In genomic region chr3:14949126-14949525, GRCh38 we compare ENCODE assay signal across 8 cellular contexts. TPM values are rescaled to one million over a fixed set of nuclear protein-coding genes. Genes with fewer than 3 reads are reported as not detected.
DNase-seq lines count a peak whose midpoint lies in the region; ATAC-seq, FAIRE-seq and TF ChIP-seq lines count a peak whose summit lies in the region.

No MANE protein-coding gene starts in this region.

- no peak overlapping the region for H3K23ac ChIP-seq in mesenchymal stem cell (ENCODE audit: low read length in 2 of 2)

- FAIRE-seq in HTR-8/SVneo (lab: Jason Lieb, UNC), result no peak

- no peak overlapping the region for H4K91ac ChIP-seq in mesenchymal stem cell (ENCODE audit: low read length)

- peak overlapping the region in 1 of 2 experiments; percentile 91 for H3K4ac ChIP-seq in mesenchymal stem cell (ENCODE audit: low read depth in 1 of 2, low read length in 2 of 2)

- WGBS in mesenchymal stem cell, result 57% methylated on average over 4 of the region's 5 CpGs
- WGBS in aorta, 2 donors, result 13 to 21% methylated on average over 5 of the region's 5 CpGs

- H3K4me3 ChIP-seq in left ventricle myocardium inferior (peak overlapping the region; percentile 85), breast epithelium (peak overlapping the region; percentile 79 to 95 (median 79)), mesenchymal stem cell (ENCODE audit: insufficient read depth in 1 of 2, low read depth in 1 of 2, low read length in 2 of 2) (peak overlapping the region in 1 of 2 experiments; percentile 96), aorta (ENCODE audit: low read length in 2 of 2) (peak overlapping the region; percentile 60 to 96)

- H3K9me3 ChIP-seq in left ventricle myocardium inferior (replicated peaks), result no peaks in the 10 kb centered on the region
- no peaks in the 10 kb centered on the region for H3K9me3 ChIP-seq in breast epithelium
- H3K9me3 ChIP-seq in mesenchymal stem cell (ENCODE audit: control insufficient read depth, low read length), result no peaks in the 10 kb centered on the region
- H3K9me3 ChIP-seq in aorta (ENCODE audit: control insufficient read depth, low read length), result no peaks in the 10 kb centered on the region

- no peak for TF ChIP-seq POLR2A in breast epithelium (IDR thresholded peaks at IDR 0.05)

- peak overlapping the region; percentile 96 for H3K27ac ChIP-seq in left ventricle myocardium inferior (replicated peaks)
- peak overlapping the region; percentile 97 to 99 for H3K27ac ChIP-seq in breast epithelium
- H3K27ac ChIP-seq in mesenchymal stem cell (ENCODE audit: low read length, poor library complexity, severe bottlenecking), result peak overlapping the region; percentile 62
- H3K27ac ChIP-seq in aorta (ENCODE audit: low read depth in 1 of 2, low read length in 2 of 2), result peak overlapping the region in 1 of 2 donors; percentile 6

- no peak overlapping the region for H2BK5ac ChIP-seq in mesenchymal stem cell (ENCODE audit: low read depth, low read length, poor library complexity, severe bottlenecking)

- H3K27me3 ChIP-seq in left ventricle myocardium inferior (ENCODE audit: low read depth) (no peaks in the 10 kb centered on the region), breast epithelium (no peaks in the 10 kb centered on the region), mesenchymal stem cell (ENCODE audit: control insufficient read depth in 1 of 2, insufficient read depth in 1 of 2, low read length in 2 of 2) (no peaks in the 10 kb centered on the region), aorta (ENCODE audit: control insufficient read depth in 1 of 2, insufficient read depth in 2 of 2, low read length in 1 of 2) (no peaks in the 10 kb centered on the region)

- DNase-seq in left ventricle myocardium inferior (no peak), Right ventricle myocardium superior (no peak), breast epithelium (ENCODE audit: low spot score in 2 of 2) (no peak), mesenchymal stem cell (peak; percentile 14), aorta (no peak), DMS53 treated with DMSO at 0.1 percent for 48 hours (lab: John Stamatoyannopoulos, UW; ENCODE audit: unreplicated experiment) (no peak), HTR-8/SVneo (ENCODE audit: insufficient read length, low spot score) (no peak), MV-4-11 (lab: John Stamatoyannopoulos, UW) (no peak)

- peaks cover 15% of the 10 kb centered on the region for H3K36me3 ChIP-seq in left ventricle myocardium inferior
- H3K36me3 ChIP-seq in breast epithelium, result no peaks in the 10 kb centered on the region
- peaks cover 3 to 16% of the 10 kb centered on the region in 2 experiments for H3K36me3 ChIP-seq in mesenchymal stem cell (ENCODE audit: control insufficient read depth in 1 of 2, insufficient read depth in 2 of 2, low read depth in 1 of 2, low read length in 2 of 2)
- H3K36me3 ChIP-seq in aorta (ENCODE audit: control insufficient read depth in 1 of 2, insufficient read depth in 2 of 2, low read length in 1 of 2), result no peaks in the 10 kb centered on the region

- H2BK12ac ChIP-seq in mesenchymal stem cell (ENCODE audit: low read length in 2 of 2), result peak overlapping the region in 1 of 2 experiments; percentile 25

- H3K4me2 ChIP-seq in mesenchymal stem cell (ENCODE audit: low read length, poor library complexity, severe bottlenecking), result peak overlapping the region; percentile 68

- H3K4me1 ChIP-seq in left ventricle myocardium inferior, result peaks cover 52% of the 10 kb centered on the region
- peaks cover 0 to 9% of the 10 kb centered on the region in 2 donors for H3K4me1 ChIP-seq in breast epithelium
- H3K4me1 ChIP-seq in mesenchymal stem cell (ENCODE audit: control insufficient read depth, insufficient read depth, low read depth, low read length), result peaks cover 2% of the 10 kb centered on the region
- H3K4me1 ChIP-seq in aorta (ENCODE audit: control insufficient read depth in 1 of 2, insufficient read depth in 2 of 2, low read length in 2 of 2), result peaks cover 0 to 9% of the 10 kb centered on the region in 2 donors

- peak overlapping the region in 1 of 2 experiments; percentile 40 for H3K18ac ChIP-seq in mesenchymal stem cell (ENCODE audit: low read depth in 1 of 2, low read length in 2 of 2)

- H4K8ac ChIP-seq in mesenchymal stem cell (ENCODE audit: low read length), result no peak overlapping the region

- H3K14ac ChIP-seq in mesenchymal stem cell (ENCODE audit: low read length in 2 of 2), result peak overlapping the region in 1 of 2 experiments; percentile 32

- H2AFZ ChIP-seq in mesenchymal stem cell (ENCODE audit: low read depth, low read length), result no peak overlapping the region

- H3K9ac ChIP-seq in mesenchymal stem cell (ENCODE audit: low read length), result peak overlapping the region; percentile 96

- peak overlapping the region; percentile 19 for H2BK120ac ChIP-seq in mesenchymal stem cell (ENCODE audit: low read depth, low read length)

- intact Hi-C loops in left ventricle myocardium inferior (cut with micrococcal nuclease), result no loop called here
- intact Hi-C loops in Right ventricle myocardium superior (cut with DNase I), result no loop called here
- intact Hi-C loops in breast epithelium (cut with DNase I; ENCODE audit: low total_unique reads), result loop anchor here (10.0 kb wide), 1 partner anchor 256 kb away; the partner anchor contains the start of gene CAPN7
- intact Hi-C loops in aorta (cut with DNase I), result loop anchor here in 1 of 2 donors (10.0 kb wide), 1 partner anchor 256 kb away; the partner anchor contains the start of gene CAPN7

- H2AK5ac ChIP-seq in mesenchymal stem cell (ENCODE audit: low read length, severe bottlenecking), result peak overlapping the region; percentile 87

- ATAC-seq in Right ventricle myocardium superior (ENCODE audit: poor library complexity) (no peak), aorta (ENCODE audit: low FRiP score) (no peak)

- H2BK15ac ChIP-seq in mesenchymal stem cell (ENCODE audit: low read depth, poor library complexity, severe bottlenecking), result no peak overlapping the region

- TF ChIP-seq CTCF in left ventricle myocardium inferior (IDR thresholded peaks at IDR 0.05; ENCODE audit: borderline replicate concordance) (no peak), breast epithelium (IDR thresholded peaks at IDR 0.05) (no peak)

- H3K79me1 ChIP-seq in mesenchymal stem cell (replicated peaks; ENCODE audit: low read length, poor library complexity, severe bottlenecking), result peaks cover 5% of the 10 kb centered on the region

RNA-seq across cellular contexts. Expression of gene NR2C2, which starts 1.7 kb away (rescaled TPM):
- 27.4 TPM for total RNA-seq in left ventricle myocardium inferior
- total RNA-seq in Right ventricle myocardium superior, result 25.4 TPM
- 10 to 100 TPM; 41.9 to 71.0 (median 52.8) TPM for total RNA-seq in breast epithelium
- polyA plus RNA-seq in mesenchymal stem cell (2013, experiment 1 of 2), result 19.1 TPM
- 17.4 TPM for polyA plus RNA-seq in mesenchymal stem cell (2013, experiment 2 of 2)
- total RNA-seq in aorta, result 10 to 100 TPM; 51.8 to 55.7 TPM
- polyA plus RNA-seq in aorta, result 10 to 100 TPM in 1 of 2 donors, 1 to 10 TPM in 1; 4.3 to 13.0 TPM
